ENCODE assay signal across 24 cellular contexts in the genomic region with DNA sequence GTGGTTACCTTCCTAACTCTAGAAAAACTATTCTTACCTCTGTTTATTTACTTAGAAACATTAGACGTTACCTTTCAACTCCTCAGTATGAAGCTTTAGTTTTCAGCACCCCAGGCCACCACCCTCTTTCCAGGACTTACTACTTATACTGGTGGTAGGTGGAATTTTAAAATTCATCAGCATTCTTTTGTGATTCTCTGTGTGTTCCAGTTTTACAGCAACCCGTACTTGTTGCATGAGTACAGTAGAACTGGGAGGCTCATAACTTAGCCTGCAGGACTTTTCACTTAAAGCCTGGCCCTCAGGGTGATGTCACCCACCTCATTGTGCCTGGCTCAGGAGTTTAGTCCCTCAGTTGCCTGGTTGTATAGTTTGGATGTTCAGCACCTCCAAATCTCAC. TPM values are rescaled to one million over a fixed set of nuclear protein-coding genes. Genes with fewer than 3 reads are reported as not detected.
"Had no signal": no experiment of that assay in that cellular context is flagged by ENCODE, and none has a peak within 500 bp of the region (broad histone marks: within the 10 kb centered on the region; RNA-seq: fewer than 3 reads in every experiment).

No MANE protein-coding gene starts in this region.

- H3K4me3 Mint-ChIP-seq: activated CD8-positive, alpha-beta T cell treated with anti-CD3 and anti-CD28 coated beads, Interleukin-2, amount 10 ng/mL, durations not matched to agents 7 days and 5 days; T-helper 17 cell; WTC11 had no signal

- H3K4me2 ChIP-seq: KMS-11 had no signal

- H3K36me3 ChIP-seq: MG63 had no signal

- H3K9me3 ChIP-seq: MG63 had no signal

- ATAC-seq: activated CD8-positive, alpha-beta T cell treated with anti-CD3 and anti-CD28 coated beads, Interleukin-2, amount 10 ng/mL, durations not matched to agents 7 days and 5 days; T-helper 17 cell; WTC11 had no signal

- H3K9ac ChIP-seq: KMS-11 had no signal

- H3K4me3 ChIP-seq: MG63 had no signal

- H3K27ac ChIP-seq: KMS-11 had no signal

- H3K27me3 ChIP-seq: MG63 had no signal

- DNase-seq: activated CD4-positive, alpha-beta T cell treated with anti-CD3 and anti-CD28 coated beads for 48 hours; activated CD4-positive, alpha-beta T cell treated with anti-CD3 and anti-CD28 coated beads, Interleukin-2, amount 50 U/mL, for 4 hours; activated CD4-positive, CD25-positive, alpha-beta regulatory T cell treated with anti-CD3 and anti-CD28 coated beads, Interleukin-2, amount 50 U/mL, for 72 hours; activated CD8-positive, alpha-beta memory T cell treated with anti-CD3 and anti-CD28 coated beads, Interleukin-2, amount 50 U/mL, for 48 hours; activated CD8-positive, alpha-beta T cell treated with anti-CD3 and anti-CD28 coated beads, Interleukin-2, amount 10 ng/mL, durations not matched to agents 7 days and 5 days; activated naive CD4-positive, alpha-beta T cell treated with anti-CD3 and anti-CD28 coated beads, Interleukin-2, amount 50 U/mL, for 16 hours; activated T-cell treated with anti-CD3 and anti-CD28 coated beads, Interleukin-2, amount 50 U/mL, for 1 hour; aorta; central memory CD4-positive, alpha-beta T cell; MG63; NCI-H1105; NCI-H1436 treated with DMSO at 0.1 percent for 48 hours; NCI-H187; NCI-H2081 treated with DMSO at 0.1 percent for 48 hours; NCI-H69; NK-92 treated with Interleukin-12 subunit alpha and Interleukin-12 subunit beta, amount 100 ng/mL, for 24 hours; OCI-M1; SHP77 treated with DMSO at 0.1 percent for 48 hours; T-helper 17 cell; T-helper 9 cell had no signal

- H3K27ac Mint-ChIP-seq: activated CD8-positive, alpha-beta T cell treated with anti-CD3 and anti-CD28 coated beads, Interleukin-2, amount 10 ng/mL, durations not matched to agents 7 days and 5 days; T-helper 17 cell; WTC11 had no signal

RNA-seq across cellular contexts. Expression of gene ALOX5AP, which starts 49.4 kb away (rescaled TPM):
- total RNA-seq: bronchial epithelial cell, SK-MEL-5, WTC11 had no signal
